ENCODE assay signal across 3 cellular contexts in genomic region chr7:77558598-77558997, GRCh38.
A peak's percentile ranks its signal among the peaks of the same experiment; 100 is the strongest.
TF ChIP-seq lines count a peak whose summit lies in the region.

No MANE protein-coding gene starts in this region.

TF ChIP-seq in SK-N-SH treated with all-trans-retinoic acid at 6 μM for 48 hours, 23 proteins besides CTCF, POLR2A, EP300 and RAD21:
- TF ChIP-seq ZNF8 (CRISPR knock-in tag; IDR thresholded peaks at IDR 0.05) = no peak
- no peak for TF ChIP-seq ZNF565 (CRISPR knock-in tag; conservative IDR thresholded peaks at IDR 0.05; ENCODE audit: low read depth)
- no peak for TF ChIP-seq OSR1 (CRISPR knock-in tag; IDR thresholded peaks at IDR 0.05)
- no peak for TF ChIP-seq GLIS3 (CRISPR knock-in tag; IDR thresholded peaks at IDR 0.05)
- TF ChIP-seq SNAI2 (CRISPR knock-in tag; IDR thresholded peaks at IDR 0.05) = no peak
- TF ChIP-seq, protein P1, sequence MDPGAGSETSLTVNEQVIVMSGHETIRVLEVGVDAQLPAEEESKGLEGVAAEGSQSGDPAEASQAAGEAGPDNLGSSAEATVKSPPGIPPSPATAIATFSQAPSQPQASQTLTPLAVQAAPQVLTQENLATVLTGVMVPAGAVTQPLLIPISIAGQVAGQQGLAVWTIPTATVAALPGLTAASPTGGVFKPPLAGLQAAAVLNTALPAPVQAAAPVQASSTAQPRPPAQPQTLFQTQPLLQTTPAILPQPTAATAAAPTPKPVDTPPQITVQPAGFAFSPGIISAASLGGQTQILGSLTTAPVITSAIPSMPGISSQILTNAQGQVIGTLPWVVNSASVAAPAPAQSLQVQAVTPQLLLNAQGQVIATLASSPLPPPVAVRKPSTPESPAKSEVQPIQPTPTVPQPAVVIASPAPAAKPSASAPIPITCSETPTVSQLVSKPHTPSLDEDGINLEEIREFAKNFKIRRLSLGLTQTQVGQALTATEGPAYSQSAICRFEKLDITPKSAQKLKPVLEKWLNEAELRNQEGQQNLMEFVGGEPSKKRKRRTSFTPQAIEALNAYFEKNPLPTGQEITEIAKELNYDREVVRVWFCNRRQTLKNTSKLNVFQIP (CRISPR knock-in tag; IDR thresholded peaks at IDR 0.05; ENCODE audit: borderline replicate concordance, low read depth) = no peak
- no peak for TF ChIP-seq ZFP3 (CRISPR knock-in tag; IDR thresholded peaks at IDR 0.05)
- TF ChIP-seq ISL1 (CRISPR knock-in tag; IDR thresholded peaks at IDR 0.05) = no peak
- no peak for TF ChIP-seq TOX (CRISPR knock-in tag; IDR thresholded peaks at IDR 0.05; ENCODE audit: borderline replicate concordance)
- TF ChIP-seq RARB (CRISPR knock-in tag; IDR thresholded peaks at IDR 0.05) = no peak
- no peak for TF ChIP-seq PATZ1 (CRISPR knock-in tag; IDR thresholded peaks at IDR 0.05; ENCODE audit: borderline replicate concordance)
TF ChIP-seq in SK-N-SH treated with all-trans-retinoic acid at 6 μM for 48 hours: peak in this region for 0.

TF ChIP-seq in SK-N-SH, 30 proteins besides CTCF, POLR2A, EP300 and RAD21:
- TF ChIP-seq, protein P2, sequence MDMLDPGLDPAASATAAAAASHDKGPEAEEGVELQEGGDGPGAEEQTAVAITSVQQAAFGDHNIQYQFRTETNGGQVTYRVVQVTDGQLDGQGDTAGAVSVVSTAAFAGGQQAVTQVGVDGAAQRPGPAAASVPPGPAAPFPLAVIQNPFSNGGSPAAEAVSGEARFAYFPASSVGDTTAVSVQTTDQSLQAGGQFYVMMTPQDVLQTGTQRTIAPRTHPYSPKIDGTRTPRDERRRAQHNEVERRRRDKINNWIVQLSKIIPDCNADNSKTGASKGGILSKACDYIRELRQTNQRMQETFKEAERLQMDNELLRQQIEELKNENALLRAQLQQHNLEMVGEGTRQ (IDR thresholded peaks at IDR 0.05; ENCODE audit: borderline replicate concordance, low read depth, low read length) = no peak
- TF ChIP-seq SMC3 (IDR thresholded peaks at IDR 0.05; ENCODE audit: low read depth, low read length) = no peak
- TF ChIP-seq JUND (IDR thresholded peaks at IDR 0.05) = no peak
- no peak for TF ChIP-seq RFX5 (IDR thresholded peaks at IDR 0.05; ENCODE audit: low read length)
- no peak for TF ChIP-seq TEAD4 (IDR thresholded peaks at IDR 0.05; ENCODE audit: borderline replicate concordance, insufficient read depth)
- TF ChIP-seq FOSL2 (IDR thresholded peaks at IDR 0.05; ENCODE audit: borderline replicate concordance, low read depth) = no peak
- no peak for TF ChIP-seq RCOR1 (IDR thresholded peaks at IDR 0.05; ENCODE audit: low read length)
- TF ChIP-seq, protein P3, sequence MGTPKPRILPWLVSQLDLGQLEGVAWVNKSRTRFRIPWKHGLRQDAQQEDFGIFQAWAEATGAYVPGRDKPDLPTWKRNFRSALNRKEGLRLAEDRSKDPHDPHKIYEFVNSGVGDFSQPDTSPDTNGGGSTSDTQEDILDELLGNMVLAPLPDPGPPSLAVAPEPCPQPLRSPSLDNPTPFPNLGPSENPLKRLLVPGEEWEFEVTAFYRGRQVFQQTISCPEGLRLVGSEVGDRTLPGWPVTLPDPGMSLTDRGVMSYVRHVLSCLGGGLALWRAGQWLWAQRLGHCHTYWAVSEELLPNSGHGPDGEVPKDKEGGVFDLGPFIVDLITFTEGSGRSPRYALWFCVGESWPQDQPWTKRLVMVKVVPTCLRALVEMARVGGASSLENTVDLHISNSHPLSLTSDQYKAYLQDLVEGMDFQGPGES (IDR thresholded peaks at IDR 0.05; ENCODE audit: low read depth, low read length) = no peak
- TF ChIP-seq NRF1 (IDR thresholded peaks at IDR 0.05; ENCODE audit: low read depth, low read length) = no peak
- TF ChIP-seq MAX (IDR thresholded peaks at IDR 0.05; ENCODE audit: low read depth) = no peak
- TF ChIP-seq, protein P4, sequence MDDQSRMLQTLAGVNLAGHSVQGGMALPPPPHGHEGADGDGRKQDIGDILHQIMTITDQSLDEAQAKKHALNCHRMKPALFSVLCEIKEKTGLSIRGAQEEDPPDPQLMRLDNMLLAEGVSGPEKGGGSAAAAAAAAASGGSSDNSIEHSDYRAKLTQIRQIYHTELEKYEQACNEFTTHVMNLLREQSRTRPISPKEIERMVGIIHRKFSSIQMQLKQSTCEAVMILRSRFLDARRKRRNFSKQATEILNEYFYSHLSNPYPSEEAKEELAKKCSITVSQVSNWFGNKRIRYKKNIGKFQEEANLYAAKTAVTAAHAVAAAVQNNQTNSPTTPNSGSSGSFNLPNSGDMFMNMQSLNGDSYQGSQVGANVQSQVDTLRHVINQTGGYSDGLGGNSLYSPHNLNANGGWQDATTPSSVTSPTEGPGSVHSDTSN (IDR thresholded peaks at IDR 0.05) = no peak
- no peak for TF ChIP-seq EZH2phosphoT487 (IDR thresholded peaks at IDR 0.05; ENCODE audit: borderline replicate concordance, low read depth)
- no peak for TF ChIP-seq MEF2A (IDR thresholded peaks at IDR 0.05; ENCODE audit: borderline replicate concordance, low read depth)
- TF ChIP-seq POLR2AphosphoS5 (IDR thresholded peaks at IDR 0.05; ENCODE audit: low read depth, low read length) = no peak
- no peak for TF ChIP-seq ELF1 (IDR thresholded peaks at IDR 0.05)
- TF ChIP-seq, protein P5, sequence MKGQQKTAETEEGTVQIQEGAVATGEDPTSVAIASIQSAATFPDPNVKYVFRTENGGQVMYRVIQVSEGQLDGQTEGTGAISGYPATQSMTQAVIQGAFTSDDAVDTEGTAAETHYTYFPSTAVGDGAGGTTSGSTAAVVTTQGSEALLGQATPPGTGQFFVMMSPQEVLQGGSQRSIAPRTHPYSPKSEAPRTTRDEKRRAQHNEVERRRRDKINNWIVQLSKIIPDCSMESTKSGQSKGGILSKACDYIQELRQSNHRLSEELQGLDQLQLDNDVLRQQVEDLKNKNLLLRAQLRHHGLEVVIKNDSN (IDR thresholded peaks at IDR 0.05; ENCODE audit: borderline replicate concordance, low read depth) = no peak

TF ChIP-seq in HepG2, 621 proteins besides CTCF, POLR2A, EP300 and RAD21:
- TF ChIP-seq, protein P6, sequence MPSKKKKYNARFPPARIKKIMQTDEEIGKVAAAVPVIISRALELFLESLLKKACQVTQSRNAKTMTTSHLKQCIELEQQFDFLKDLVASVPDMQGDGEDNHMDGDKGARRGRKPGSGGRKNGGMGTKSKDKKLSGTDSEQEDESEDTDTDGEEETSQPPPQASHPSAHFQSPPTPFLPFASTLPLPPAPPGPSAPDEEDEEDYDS (CRISPR knock-in tag; IDR thresholded peaks at IDR 0.05) = no peak
- peak; percentile 38; the same call in 1 of the 2 replicates for TF ChIP-seq CEBPG (CRISPR knock-in tag; IDR thresholded peaks at IDR 0.05)
- TF ChIP-seq CEBPB (IDR thresholded peaks at IDR 0.05; ENCODE audit: borderline replicate concordance, low read depth, low read length) = 0 out of 2 replicates have a peak, but pooled peaks have one; percentile 14
- TF ChIP-seq ZNF770 (CRISPR knock-in tag; IDR thresholded peaks at IDR 0.05) = peak; percentile 93
